1 cellular context compared by ENCODE assay signal in genomic region chr16:29961479-29962343, GRCh38.
TF ChIP-seq lines count a peak whose summit lies in the region.

TMEM219 (plus strand) TSS chr16:29962079; CDS start chr16:29963144, 1,065 bp downstream.

TF ChIP-seq in K562, 482 proteins besides CTCF, POLR2A, EP300 and RAD21 (continued from another document and continues in another):
- TF ChIP-seq ZNF79 (CRISPR knock-in tag; IDR thresholded peaks at IDR 0.05; ENCODE audit: low read depth) (no peak), GTF2E2 (tag; IDR thresholded peaks at IDR 0.05) (no peak), CREB1 (IDR thresholded peaks at IDR 0.05) (peak; percentile 83), CREB1 (CRISPR knock-in tag; IDR thresholded peaks at IDR 0.05) (no peak; the same call in 1 of the 2 replicates), NR2F6 (CRISPR knock-in tag; IDR thresholded peaks at IDR 0.05) (no peak), ZBTB1 (CRISPR knock-in tag; IDR thresholded peaks at IDR 0.05; ENCODE audit: borderline replicate concordance, low read depth) (no peak), SREBF2 (CRISPR knock-in tag; IDR thresholded peaks at IDR 0.05) (no peak), ZBTB8A (IDR thresholded peaks at IDR 0.05; ENCODE audit: partially characterized antibody) (no peak), CHD7 (IDR thresholded peaks at IDR 0.05; ENCODE audit: low read depth, low read length) (no peak), RBM14 (IDR thresholded peaks at IDR 0.05; ENCODE audit: borderline replicate concordance, insufficient read depth, low read depth, low read length) (no peak), MGA (IDR thresholded peaks at IDR 0.05) (peak; percentile 92), HOXB6 (CRISPR knock-in tag; IDR thresholded peaks at IDR 0.05; ENCODE audit: borderline replicate concordance) (no peak), TAF9B (IDR thresholded peaks at IDR 0.05; ENCODE audit: partially characterized antibody) (peak; percentile 30), ZNF217 (CRISPR knock-in tag; IDR thresholded peaks at IDR 0.05) (no peak), ZBTB9 (CRISPR knock-in tag; IDR thresholded peaks at IDR 0.05) (no peak), ZNF77 (CRISPR knock-in tag; IDR thresholded peaks at IDR 0.05) (no peak), TAL1 (IDR thresholded peaks at IDR 0.05) (no peak), TAF15 (IDR thresholded peaks at IDR 0.05; ENCODE audit: low read depth, low read length) (no peak), MBD2 (IDR thresholded peaks at IDR 0.05; ENCODE audit: borderline replicate concordance, low read depth) (no peak; the same call in 1 of the 2 replicates), NBN (IDR thresholded peaks at IDR 0.05; ENCODE audit: low read depth) (0 out of 2 replicates have a peak, but pooled peaks have one; percentile 31), ZNF695 (CRISPR knock-in tag; IDR thresholded peaks at IDR 0.05) (no peak), CAMTA2 (CRISPR knock-in tag; conservative IDR thresholded peaks at IDR 0.05) (no peak), MTA1 (IDR thresholded peaks at IDR 0.05; ENCODE audit: borderline replicate concordance) (no peak), SMAD2 (IDR thresholded peaks at IDR 0.05; ENCODE audit: low read depth, low read length) (no peak), ZNF398 (CRISPR knock-in tag; IDR thresholded peaks at IDR 0.05) (no peak), TOE1 (IDR thresholded peaks at IDR 0.05; ENCODE audit: borderline replicate concordance) (peak; percentile 81; the same call in 1 of the 2 replicates), TOE1 (CRISPR knock-in tag; IDR thresholded peaks at IDR 0.05; ENCODE audit: borderline replicate concordance, low read depth) (no peak), TGIF2 (CRISPR knock-in tag; IDR thresholded peaks at IDR 0.05) (no peak), HEY1 (CRISPR knock-in tag; IDR thresholded peaks at IDR 0.05; ENCODE audit: borderline replicate concordance) (no peak), CHD1 (IDR thresholded peaks at IDR 0.05; ENCODE audit: low read length) (no peak), ZNF324 (CRISPR knock-in tag; IDR thresholded peaks at IDR 0.05) (no peak), PHTF2 (CRISPR knock-in tag; IDR thresholded peaks at IDR 0.05) (no peak), IRF2 (CRISPR knock-in tag; IDR thresholded peaks at IDR 0.05) (no peak), SMARCE1 (IDR thresholded peaks at IDR 0.05) (no peak; the same call in 1 of the 2 replicates), ZC3H11A (IDR thresholded peaks at IDR 0.05; ENCODE audit: low read depth, low read length) (no peak), RFX1 (IDR thresholded peaks at IDR 0.05) (no peak), CBFB (CRISPR knock-in tag; IDR thresholded peaks at IDR 0.05) (0 out of 2 replicates have a peak, but pooled peaks have one; percentile 38), BRCA1 (IDR thresholded peaks at IDR 0.05) (no peak), BRCA1 (CRISPR knock-in tag; IDR thresholded peaks at IDR 0.05) (no peak)
